Comparison of ENCODE assay signal across 34 cellular contexts in the genomic region with DNA sequence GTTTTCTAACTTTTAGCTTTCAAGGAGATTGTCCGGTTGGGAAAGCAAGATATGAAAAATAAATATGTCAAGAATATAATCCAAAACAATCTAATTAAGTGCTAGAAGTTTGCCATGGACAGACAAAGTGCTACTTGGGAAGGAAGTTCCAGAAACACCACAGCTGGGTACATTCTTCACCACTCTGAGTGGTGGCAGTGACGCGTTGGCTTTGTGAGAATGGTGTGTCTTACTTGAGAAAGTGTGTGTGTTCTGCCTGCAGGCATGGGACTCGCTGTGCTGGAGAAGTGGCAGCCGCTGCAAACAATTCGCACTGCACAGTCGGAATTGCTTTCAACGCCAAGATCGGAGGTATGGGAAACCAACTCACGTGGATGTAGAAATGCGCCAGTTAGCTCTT.
"Had no signal": no experiment of that assay in that cellular context is flagged by ENCODE, and none has a peak within 500 bp of the region (broad histone marks: within the 10 kb centered on the region; RNA-seq: fewer than 3 reads in every experiment).

No MANE protein-coding gene starts in this region.

- H3K36me3 ChIP-seq: brain microvascular endothelial cell, WERI-Rb-1 had no signal

- H3K4me3 ChIP-seq: ascending aorta, coronary artery, dorsolateral prefrontal cortex, heart left ventricle had no signal

- FAIRE-seq: bronchial epithelial cell had no signal

- H3K9me3 ChIP-seq: ascending aorta, heart left ventricle had no signal

- H3K4me1 ChIP-seq: ascending aorta, heart left ventricle had no signal

- H3K4me3 Mint-ChIP-seq: activated CD4-positive, alpha-beta memory T cell treated with anti-CD3 and anti-CD28 coated beads for 36 hours; activated CD4-positive, alpha-beta T cell treated with anti-CD3 and anti-CD28 coated beads for 36 hours; activated CD4-positive, alpha-beta T cell treated with anti-CD3 and anti-CD28 coated beads, Interleukin-2, amount 10 ng/mL, durations not matched to agents 24 days and 14 days; activated CD8-positive, alpha-beta memory T cell treated with anti-CD3 and anti-CD28 coated beads, Interleukin-2, amount 10 ng/mL, durations not matched to agents 7 days and 5 days; activated CD8-positive, alpha-beta T cell treated with anti-CD3 and anti-CD28 coated beads, Interleukin-2, amount 10 ng/mL, durations not matched to agents 7 days and 5 days; activated naive CD4-positive, alpha-beta T cell treated with anti-CD3 and anti-CD28 coated beads, Interleukin-2, amount 10 ng/mL, durations not matched to agents 7 days and 5 days; activated naive CD8-positive, alpha-beta T cell treated with anti-CD3 and anti-CD28 coated beads, Interleukin-2, amount 10 ng/mL, durations not matched to agents 7 days and 5 days; activated T-helper 1 cell treated with anti-CD3 and anti-CD28 coated beads, Interleukin-12 subunit alpha, Interleukin-12 subunit beta, Interleukin-2, Interleukin-4 antibody, amounts not matched to agents 30 ng/mL and 10 ng/mL and 1 ng/mL, durations not matched to agents 14 hours and 24 hours and 36 hours; central memory CD8-positive, alpha-beta T cell; dendritic cell treated with granulocyte-macrophage colony-stimulating factor and Interleukin-4, amounts not matched to agents 40 ng/mL and 50 ng/mL, for 4 days; endodermal cell; T-helper 17 cell; T-helper 2 cell treated with Interferon-gamma antibody and Interleukin-4, amounts not matched to agents 5 μg/mL and 100 μg/mL, for 36 hours had no signal

- H3K27me3 ChIP-seq: ascending aorta, brain microvascular endothelial cell, dorsolateral prefrontal cortex, heart left ventricle had no signal

- ATAC-seq: activated CD4-positive, alpha-beta T cell treated with anti-CD3 and anti-CD28 coated beads for 36 hours; activated CD8-positive, alpha-beta memory T cell treated with anti-CD3 and anti-CD28 coated beads, Interleukin-2, amount 10 ng/mL, durations not matched to agents 7 days and 5 days; activated CD8-positive, alpha-beta T cell treated with anti-CD3 and anti-CD28 coated beads, Interleukin-2, amount 10 ng/mL, durations not matched to agents 7 days and 5 days; activated naive CD4-positive, alpha-beta T cell treated with anti-CD3 and anti-CD28 coated beads, Interleukin-2, amount 50 U/mL, for 72 hours; esophagus mucosa; heart left ventricle; T-helper 17 cell had no signal

- H3K9me3 Mint-ChIP-seq: activated CD4-positive, alpha-beta memory T cell treated with anti-CD3 and anti-CD28 coated beads for 36 hours; activated CD4-positive, alpha-beta T cell treated with anti-CD3 and anti-CD28 coated beads, Interleukin-2, amount 10 ng/mL, durations not matched to agents 24 days and 14 days; activated T-helper 1 cell treated with anti-CD3 and anti-CD28 coated beads, Interleukin-12 subunit alpha, Interleukin-12 subunit beta, Interleukin-2, Interleukin-4 antibody, amounts not matched to agents 30 ng/mL and 10 ng/mL and 1 ng/mL, durations not matched to agents 14 hours and 24 hours and 36 hours; dendritic cell treated with granulocyte-macrophage colony-stimulating factor and Interleukin-4, amounts not matched to agents 40 ng/mL and 50 ng/mL, for 4 days; T-helper 2 cell treated with Interferon-gamma antibody and Interleukin-4, amounts not matched to agents 5 μg/mL and 100 μg/mL, for 36 hours had no signal

- H3K27me3 Mint-ChIP-seq: activated CD4-positive, alpha-beta memory T cell treated with anti-CD3 and anti-CD28 coated beads for 36 hours; activated CD4-positive, alpha-beta T cell treated with anti-CD3 and anti-CD28 coated beads for 36 hours; activated CD4-positive, alpha-beta T cell treated with anti-CD3 and anti-CD28 coated beads, Interleukin-2, amount 10 ng/mL, durations not matched to agents 24 days and 14 days; activated CD8-positive, alpha-beta memory T cell treated with anti-CD3 and anti-CD28 coated beads, Interleukin-2, amount 10 ng/mL, durations not matched to agents 7 days and 5 days; activated naive CD4-positive, alpha-beta T cell treated with anti-CD3 and anti-CD28 coated beads, Interleukin-2, amount 10 ng/mL, durations not matched to agents 7 days and 5 days; activated naive CD8-positive, alpha-beta T cell treated with anti-CD3 and anti-CD28 coated beads, Interleukin-2, amount 10 ng/mL, durations not matched to agents 7 days and 5 days; central memory CD8-positive, alpha-beta T cell; dendritic cell treated with granulocyte-macrophage colony-stimulating factor and Interleukin-4, amounts not matched to agents 40 ng/mL and 50 ng/mL, for 4 days had no signal

- H3K27ac Mint-ChIP-seq: activated CD4-positive, alpha-beta memory T cell treated with anti-CD3 and anti-CD28 coated beads for 36 hours; activated CD4-positive, alpha-beta T cell treated with anti-CD3 and anti-CD28 coated beads for 36 hours; activated CD4-positive, alpha-beta T cell treated with anti-CD3 and anti-CD28 coated beads, Interleukin-2, amount 10 ng/mL, durations not matched to agents 24 days and 14 days; activated CD8-positive, alpha-beta memory T cell treated with anti-CD3 and anti-CD28 coated beads, Interleukin-2, amount 10 ng/mL, durations not matched to agents 7 days and 5 days; activated CD8-positive, alpha-beta T cell treated with anti-CD3 and anti-CD28 coated beads, Interleukin-2, amount 10 ng/mL, durations not matched to agents 7 days and 5 days; activated naive CD4-positive, alpha-beta T cell treated with anti-CD3 and anti-CD28 coated beads, Interleukin-2, amount 10 ng/mL, durations not matched to agents 7 days and 5 days; activated naive CD8-positive, alpha-beta T cell treated with anti-CD3 and anti-CD28 coated beads, Interleukin-2, amount 10 ng/mL, durations not matched to agents 7 days and 5 days; activated T-helper 1 cell treated with anti-CD3 and anti-CD28 coated beads, Interleukin-12 subunit alpha, Interleukin-12 subunit beta, Interleukin-2, Interleukin-4 antibody, amounts not matched to agents 30 ng/mL and 10 ng/mL and 1 ng/mL, durations not matched to agents 14 hours and 24 hours and 36 hours; activated T-helper 2 cell treated with anti-CD3 and anti-CD28 coated beads, Interferon-gamma antibody, Interleukin-2, Interleukin-4, amounts not matched to agents 10 μg/mL and 5 μg/mL and 100 μg/mL, durations not matched to agents 14 hours and 24 hours and 36 hours; dendritic cell treated with granulocyte-macrophage colony-stimulating factor and Interleukin-4, amounts not matched to agents 40 ng/mL and 50 ng/mL, for 4 days; endodermal cell; T-helper 17 cell; T-helper 2 cell treated with Interferon-gamma antibody and Interleukin-4, amounts not matched to agents 5 μg/mL and 100 μg/mL, for 36 hours had no signal

- H3K27ac ChIP-seq: ascending aorta, brain microvascular endothelial cell, coronary artery, dorsolateral prefrontal cortex, heart left ventricle, WERI-Rb-1 had no signal

- H3K4me1 Mint-ChIP-seq: activated CD4-positive, alpha-beta T cell treated with anti-CD3 and anti-CD28 coated beads for 36 hours; activated CD8-positive, alpha-beta memory T cell treated with anti-CD3 and anti-CD28 coated beads, Interleukin-2, amount 10 ng/mL, durations not matched to agents 7 days and 5 days; activated naive CD8-positive, alpha-beta T cell treated with anti-CD3 and anti-CD28 coated beads, Interleukin-2, amount 10 ng/mL, durations not matched to agents 7 days and 5 days; endodermal cell had no signal

- DNase-seq: activated CD4-positive, alpha-beta memory T cell treated with anti-CD3 and anti-CD28 coated beads for 36 hours; activated CD4-positive, alpha-beta T cell treated with anti-CD3 and anti-CD28 coated beads for 36 hours; activated CD4-positive, alpha-beta T cell treated with anti-CD3 and anti-CD28 coated beads, Interleukin-2, amount 10 ng/mL, durations not matched to agents 24 days and 14 days; activated CD4-positive, CD25-positive, alpha-beta regulatory T cell; activated CD4-positive, CD25-positive, alpha-beta regulatory T cell treated with anti-CD3 and anti-CD28 coated beads, Interleukin-2, amount 50 U/mL, for 72 hours; activated CD8-positive, alpha-beta memory T cell treated with anti-CD3 and anti-CD28 coated beads, Interleukin-2, amount 10 ng/mL, durations not matched to agents 7 days and 5 days; activated CD8-positive, alpha-beta memory T cell treated with anti-CD3 and anti-CD28 coated beads, Interleukin-2, amount 50 U/mL, for 4 hours; activated CD8-positive, alpha-beta T cell treated with anti-CD3 and anti-CD28 coated beads, Interleukin-2, amount 10 ng/mL, durations not matched to agents 7 days and 5 days; activated gamma-delta T cell; activated naive CD4-positive, alpha-beta T cell; activated naive CD4-positive, alpha-beta T cell treated with anti-CD3 and anti-CD28 coated beads, Interleukin-2, amount 10 ng/mL, durations not matched to agents 7 days and 5 days; activated naive CD8-positive, alpha-beta T cell treated with anti-CD3 and anti-CD28 coated beads, Interleukin-2, amount 10 ng/mL, durations not matched to agents 7 days and 5 days; activated T-cell treated with anti-CD3 and anti-CD28 coated beads, Interleukin-2, amount 50 U/mL, for 1 hour; activated T-cell treated with anti-CD3 and anti-CD28 coated beads, Interleukin-2, amount 50 U/mL, for 48 hours; brain microvascular endothelial cell; effector memory CD4-positive, alpha-beta T cell; endodermal cell; foreskin fibroblast; heart left ventricle; T-helper 1 cell; T-helper 17 cell; T1000; WERI-Rb-1 had no signal
